In genomic region chr7:79452495-79453265, GRCh38 we compare ENCODE assay signal across 8 cellular contexts. TPM values are rescaled to one million over a fixed set of nuclear protein-coding genes. Genes with fewer than 3 reads are reported as not detected.
DNase-seq lines count a peak whose midpoint lies in the region; ATAC-seq and TF ChIP-seq lines count a peak whose summit lies in the region.

No MANE protein-coding gene starts in this region.

- no peaks in the 10 kb centered on the region for H3K27me3 ChIP-seq in parathyroid adenoma (ENCODE audit: control insufficient read depth, insufficient read depth, low read length)

- H3K4me2 ChIP-seq in parathyroid adenoma (ENCODE audit: low read length), result peak overlapping the region; percentile 87

- peak; percentile 11 for ATAC-seq in activated CD8-positive, alpha-beta T cell treated with anti-CD3 and anti-CD28 coated beads, Interleukin-2, amount 10 ng/mL, durations not matched to agents 7 days and 5 days
- peak; percentile 18 to 23 for ATAC-seq in left cardiac atrium
- ATAC-seq in HG03520 (IDR thresholded peaks at IDR 0.05; ENCODE audit: unreplicated experiment), result no peak
- ATAC-seq in GM19455 (IDR thresholded peaks at IDR 0.05; ENCODE audit: unreplicated experiment), result no peak

- CTCF ChIA-PET in activated CD8-positive, alpha-beta T cell treated with anti-CD3 and anti-CD28 coated beads, Interleukin-2, amount 10 ng/mL, durations not matched to agents 7 days and 5 days (lab: Charles Lee), result no interaction called here

- no peaks in the 10 kb centered on the region for H3K79me2 ChIP-seq in parathyroid adenoma

- H3K9ac ChIP-seq in parathyroid adenoma, result peak overlapping the region; percentile 77

- peak overlapping the region; percentile 94 for H3K27ac ChIP-seq in parathyroid adenoma

- H2AFZ ChIP-seq in parathyroid adenoma, result peak overlapping the region; percentile 82

- POLR2A ChIA-PET in activated CD8-positive, alpha-beta T cell treated with anti-CD3 and anti-CD28 coated beads, Interleukin-2, amount 10 ng/mL, durations not matched to agents 7 days and 5 days (lab: Charles Lee), result no interaction called here

- TF ChIP-seq CTCF in parathyroid adenoma (IDR thresholded peaks at IDR 0.05), result no peak

- H3K27ac Mint-ChIP-seq in activated CD8-positive, alpha-beta T cell treated with anti-CD3 and anti-CD28 coated beads, Interleukin-2, amount 10 ng/mL, durations not matched to agents 7 days and 5 days, result no peak overlapping the region

- H3K9me3 Mint-ChIP-seq in activated CD8-positive, alpha-beta T cell treated with anti-CD3 and anti-CD28 coated beads, Interleukin-2, amount 10 ng/mL, durations not matched to agents 7 days and 5 days (ENCODE audit: insufficient read depth), result no peaks in the 10 kb centered on the region

- peaks cover 17% of the 10 kb centered on the region for H3K4me1 Mint-ChIP-seq in activated CD8-positive, alpha-beta T cell treated with anti-CD3 and anti-CD28 coated beads, Interleukin-2, amount 10 ng/mL, durations not matched to agents 7 days and 5 days (ENCODE audit: low read depth)

- no peaks in the 10 kb centered on the region for H3K36me3 ChIP-seq in parathyroid adenoma (ENCODE audit: control insufficient read depth, insufficient read depth, low read length)

- no peaks in the 10 kb centered on the region for H3K9me3 ChIP-seq in parathyroid adenoma (ENCODE audit: control insufficient read depth, low read length)

- H3K4me3 ChIP-seq in parathyroid adenoma (ENCODE audit: low read depth, low read length), result peak overlapping the region; percentile 78

- intact Hi-C loops in left cardiac atrium (cut with DNase I), result loop anchor here in 1 of 2 donors (10.0 kb wide), 1 partner anchor 148 kb away; no protein-coding TSS in a partner anchor

- peak; percentile 33 for DNase-seq in HCEC 1CT
- no peak for DNase-seq in activated CD8-positive, alpha-beta T cell treated with anti-CD3 and anti-CD28 coated beads, Interleukin-2, amount 10 ng/mL, durations not matched to agents 7 days and 5 days
- DNase-seq in left cardiac atrium, result peak; percentile 33
- no peak for DNase-seq in activated CD4-positive, alpha-beta T cell treated with anti-CD3 and anti-CD28 coated beads, Interleukin-2, amount 50 U/mL, for 1 hour
- DNase-seq in effector CD8-positive, alpha-beta T cell (lab: John Stamatoyannopoulos, UW), result no peak

- H3K4me3 Mint-ChIP-seq in activated CD8-positive, alpha-beta T cell treated with anti-CD3 and anti-CD28 coated beads, Interleukin-2, amount 10 ng/mL, durations not matched to agents 7 days and 5 days, result peak overlapping the region; percentile 42

- H3K4me1 ChIP-seq in parathyroid adenoma, result peaks cover 3% of the 10 kb centered on the region

- H3K36me3 Mint-ChIP-seq in activated CD8-positive, alpha-beta T cell treated with anti-CD3 and anti-CD28 coated beads, Interleukin-2, amount 10 ng/mL, durations not matched to agents 7 days and 5 days (ENCODE audit: low read depth), result peaks cover 2% of the 10 kb centered on the region

- peaks cover 52% of the 10 kb centered on the region for H3K27me3 Mint-ChIP-seq in activated CD8-positive, alpha-beta T cell treated with anti-CD3 and anti-CD28 coated beads, Interleukin-2, amount 10 ng/mL, durations not matched to agents 7 days and 5 days (ENCODE audit: low read depth)

RNA-seq across cellular contexts. Expression of gene MAGI2, which starts 0.8 kb away (rescaled TPM):
- under 1 TPM in 1 of 2 experiments, not detected in 1; 0.05 TPM for total RNA-seq in activated CD8-positive, alpha-beta T cell treated with anti-CD3 and anti-CD28 coated beads, Interleukin-2, amount 10 ng/mL, durations not matched to agents 7 days and 5 days
- 1 to 10 TPM; 7.2 to 8.7 TPM for total RNA-seq in left cardiac atrium

Comparison
In these comparisons a context has a peak if more than half of its experiments do, and no peak if none do; other contexts are left out.
1. DNase-seq: peak in HCEC 1CT (single experiment) and left cardiac atrium (single experiment); none in activated CD8-positive, alpha-beta T cell treated with anti-CD3 and anti-CD28 coated beads, Interleukin-2, amount 10 ng/mL, durations not matched to agents 7 days and 5 days (single experiment), activated CD4-positive, alpha-beta T cell treated with anti-CD3 and anti-CD28 coated beads, Interleukin-2, amount 50 U/mL, for 1 hour (single experiment) and effector CD8-positive, alpha-beta T cell (single experiment).
2. ATAC-seq: peak in activated CD8-positive, alpha-beta T cell treated with anti-CD3 and anti-CD28 coated beads, Interleukin-2, amount 10 ng/mL, durations not matched to agents 7 days and 5 days (single experiment) and left cardiac atrium (2 of 2); none in HG03520 (single experiment) and GM19455 (single experiment).
3. RNA of gene MAGI2, which starts 0.8 kb away (total RNA-seq): 7.2 to 8.7 TPM in left cardiac atrium; 0.05 TPM in activated CD8-positive, alpha-beta T cell treated with anti-CD3 and anti-CD28 coated beads, Interleukin-2, amount 10 ng/mL, durations not matched to agents 7 days and 5 days; every median in the first group is over 4 times any median in the second.